1 cellular context compared by ENCODE assay signal in genomic region chr6:36947570-36948351, GRCh38.
TF ChIP-seq lines count a peak whose summit lies in the region.

No MANE protein-coding gene starts in this region.

TF ChIP-seq in HepG2, 621 proteins besides CTCF, POLR2A, EP300 and RAD21:
- TF ChIP-seq CBFB (CRISPR knock-in tag; IDR thresholded peaks at IDR 0.05) (no peak), SP5 (CRISPR knock-in tag; IDR thresholded peaks at IDR 0.05; ENCODE audit: borderline replicate concordance, low read depth) (no peak), SUZ12 (IDR thresholded peaks at IDR 0.05; ENCODE audit: low read depth, low read length) (no peak), HNRNPL (IDR thresholded peaks at IDR 0.05; ENCODE audit: low read depth, low read length) (peak; percentile 84), HMG20A (CRISPR knock-in tag; IDR thresholded peaks at IDR 0.05; ENCODE audit: borderline replicate concordance) (no peak), TFDP1 (CRISPR knock-in tag; IDR thresholded peaks at IDR 0.05; ENCODE audit: borderline replicate concordance) (no peak), SOX13 (IDR thresholded peaks at IDR 0.05) (no peak), SOX13 (CRISPR knock-in tag; conservative IDR thresholded peaks at IDR 0.05 in 1 of 2, IDR thresholded peaks at IDR 0.05 in 1 of 2) (peak in 1 of 2 experiments; percentile 34; a peak in 1 of 4 replicates), PHF21A (CRISPR knock-in tag; IDR thresholded peaks at IDR 0.05) (no peak)
- TF ChIP-seq, protein P1, sequence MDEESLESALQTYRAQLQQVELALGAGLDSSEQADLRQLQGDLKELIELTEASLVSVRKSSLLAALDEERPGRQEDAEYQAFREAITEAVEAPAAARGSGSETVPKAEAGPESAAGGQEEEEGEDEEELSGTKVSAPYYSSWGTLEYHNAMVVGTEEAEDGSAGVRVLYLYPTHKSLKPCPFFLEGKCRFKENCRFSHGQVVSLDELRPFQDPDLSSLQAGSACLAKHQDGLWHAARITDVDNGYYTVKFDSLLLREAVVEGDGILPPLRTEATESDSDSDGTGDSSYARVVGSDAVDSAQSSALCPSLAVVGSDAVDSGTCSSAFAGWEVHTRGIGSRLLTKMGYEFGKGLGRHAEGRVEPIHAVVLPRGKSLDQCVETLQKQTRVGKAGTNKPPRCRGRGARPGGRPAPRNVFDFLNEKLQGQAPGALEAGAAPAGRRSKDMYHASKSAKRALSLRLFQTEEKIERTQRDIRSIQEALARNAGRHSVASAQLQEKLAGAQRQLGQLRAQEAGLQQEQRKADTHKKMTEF (CRISPR knock-in tag; IDR thresholded peaks at IDR 0.05): no peak
- TF ChIP-seq, protein P2, sequence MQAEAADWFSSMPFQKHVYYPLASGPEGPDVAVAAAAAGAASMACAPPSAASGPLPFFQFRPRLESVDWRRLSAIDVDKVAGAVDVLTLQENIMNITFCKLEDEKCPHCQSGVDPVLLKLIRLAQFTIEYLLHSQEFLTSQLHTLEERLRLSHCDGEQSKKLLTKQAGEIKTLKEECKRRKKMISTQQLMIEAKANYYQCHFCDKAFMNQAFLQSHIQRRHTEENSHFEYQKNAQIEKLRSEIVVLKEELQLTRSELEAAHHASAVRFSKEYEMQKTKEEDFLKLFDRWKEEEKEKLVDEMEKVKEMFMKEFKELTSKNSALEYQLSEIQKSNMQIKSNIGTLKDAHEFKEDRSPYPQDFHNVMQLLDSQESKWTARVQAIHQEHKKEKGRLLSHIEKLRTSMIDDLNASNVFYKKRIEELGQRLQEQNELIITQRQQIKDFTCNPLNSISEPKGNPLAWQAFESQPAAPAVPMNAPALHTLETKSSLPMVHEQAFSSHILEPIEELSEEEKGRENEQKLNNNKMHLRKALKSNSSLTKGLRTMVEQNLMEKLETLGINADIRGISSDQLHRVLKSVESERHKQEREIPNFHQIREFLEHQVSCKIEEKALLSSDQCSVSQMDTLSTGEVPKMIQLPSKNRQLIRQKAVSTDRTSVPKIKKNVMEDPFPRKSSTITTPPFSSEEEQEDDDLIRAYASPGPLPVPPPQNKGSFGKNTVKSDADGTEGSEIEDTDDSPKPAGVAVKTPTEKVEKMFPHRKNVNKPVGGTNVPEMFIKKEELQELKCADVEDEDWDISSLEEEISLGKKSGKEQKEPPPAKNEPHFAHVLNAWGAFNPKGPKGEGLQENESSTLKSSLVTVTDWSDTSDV (CRISPR knock-in tag; IDR thresholded peaks at IDR 0.05): no peak
